In the genomic region with DNA sequence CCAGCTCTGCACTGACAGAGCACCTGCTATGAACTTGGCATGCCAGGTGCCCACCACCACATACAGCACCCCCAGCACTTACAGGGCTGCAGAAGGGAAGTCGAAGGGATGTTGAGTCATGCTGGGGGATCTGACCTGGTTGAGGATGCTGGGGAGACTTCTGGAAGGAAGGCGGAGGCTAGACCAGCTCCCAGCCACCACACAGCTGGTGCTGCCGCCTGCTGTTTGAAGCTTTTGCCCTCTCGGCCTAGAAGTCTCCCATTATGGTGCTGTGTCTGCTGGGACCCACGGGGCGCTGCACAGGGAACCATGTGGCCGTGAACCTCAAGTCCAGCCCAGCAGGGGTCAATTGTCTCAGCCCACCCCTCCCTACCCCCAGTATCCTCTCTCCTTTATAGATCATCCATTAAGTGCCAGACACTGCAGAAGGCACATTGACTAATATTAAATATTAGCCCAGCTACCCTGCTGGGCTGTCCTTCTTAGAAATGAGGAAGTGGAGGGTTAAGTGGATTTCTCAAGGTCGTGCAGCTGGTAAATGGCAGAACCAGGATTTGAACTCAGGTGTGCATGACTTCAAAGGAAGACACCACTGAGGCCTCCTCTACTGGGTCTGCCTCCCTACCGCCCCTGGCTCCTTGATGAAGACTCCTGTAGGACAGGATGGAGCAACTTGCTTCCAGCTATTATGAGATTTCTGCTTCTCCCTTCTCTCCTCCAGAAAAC, we compare ENCODE assay signal across 1 cellular context.
TF ChIP-seq lines count a peak whose summit lies in the region.

No MANE protein-coding gene starts in this region.

TF ChIP-seq in GM12878, 131 proteins besides CTCF, POLR2A, EP300 and RAD21:
- TF ChIP-seq LARP7 (IDR thresholded peaks at IDR 0.05), result 0 out of 2 replicates have a peak, but pooled peaks have one; percentile 27
- TF ChIP-seq, protein P1, sequence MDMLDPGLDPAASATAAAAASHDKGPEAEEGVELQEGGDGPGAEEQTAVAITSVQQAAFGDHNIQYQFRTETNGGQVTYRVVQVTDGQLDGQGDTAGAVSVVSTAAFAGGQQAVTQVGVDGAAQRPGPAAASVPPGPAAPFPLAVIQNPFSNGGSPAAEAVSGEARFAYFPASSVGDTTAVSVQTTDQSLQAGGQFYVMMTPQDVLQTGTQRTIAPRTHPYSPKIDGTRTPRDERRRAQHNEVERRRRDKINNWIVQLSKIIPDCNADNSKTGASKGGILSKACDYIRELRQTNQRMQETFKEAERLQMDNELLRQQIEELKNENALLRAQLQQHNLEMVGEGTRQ (IDR thresholded peaks at IDR 0.05; ENCODE audit: borderline replicate concordance, low read depth, low read length), result no peak
- TF ChIP-seq TBL1XR1 (IDR thresholded peaks at IDR 0.05; ENCODE audit: low read depth, low read length), result no peak
- no peak for TF ChIP-seq ETV6 (conservative IDR thresholded peaks at IDR 0.05 in 1 of 2, IDR thresholded peaks at IDR 0.05 in 1 of 2; ENCODE audit: borderline replicate concordance in 1 of 2, low read depth in 1 of 2)
- no peak for TF ChIP-seq PAX8 (IDR thresholded peaks at IDR 0.05)
- TF ChIP-seq RCOR1 (conservative IDR thresholded peaks at IDR 0.05; ENCODE audit: low read depth, low read length), result no peak
- no peak for TF ChIP-seq BCL11A (IDR thresholded peaks at IDR 0.05; ENCODE audit: low read depth, low read length)
- peak; percentile 86 for TF ChIP-seq SPI1 (IDR thresholded peaks at IDR 0.05; ENCODE audit: borderline replicate concordance, insufficient read depth, low read depth, low read length)
- TF ChIP-seq YBX1 (IDR thresholded peaks at IDR 0.05), result no peak
- TF ChIP-seq CREM (IDR thresholded peaks at IDR 0.05; ENCODE audit: low read depth), result no peak
